In the genomic region with DNA sequence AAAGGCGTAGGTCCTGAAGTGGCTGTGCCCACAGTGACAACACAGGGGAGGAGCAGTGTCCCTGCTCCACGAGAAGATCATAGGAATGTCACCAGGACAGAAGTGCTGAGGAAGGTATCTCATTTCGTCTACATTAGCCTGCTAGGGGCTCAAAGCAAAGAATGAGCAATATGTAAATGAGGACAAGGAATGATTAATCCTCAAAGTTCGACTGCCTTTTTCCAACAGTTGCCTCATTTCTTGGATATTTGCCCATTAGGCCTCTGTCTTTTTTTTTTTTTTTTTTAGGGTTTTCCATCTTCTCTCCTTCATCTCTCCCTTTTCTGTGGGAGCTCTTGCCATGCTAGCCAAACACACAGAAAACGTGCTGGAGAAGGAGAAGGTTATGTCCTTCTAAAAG, we compare ENCODE assay signal across 12 cellular contexts.
DNase-seq lines count a peak whose midpoint lies in the region; ATAC-seq and TF ChIP-seq lines count a peak whose summit lies in the region.
"Had no signal": no experiment of that assay in that cellular context is flagged by ENCODE, and none has a peak within 500 bp of the region (broad histone marks: within the 10 kb centered on the region; RNA-seq: fewer than 3 reads in every experiment).

No MANE protein-coding gene starts in this region.

- H3K4me3 Mint-ChIP-seq in mesothelial cell of epicardium, result no peak overlapping the region
- H3K4me3 Mint-ChIP-seq: activated naive CD8-positive, alpha-beta T cell; B cell; T-helper 1 cell treated with Interleukin-12 subunit alpha and Interleukin-12 subunit beta and Interleukin-4 antibody, amounts not matched to agents 30 μg/mL and 1 μg/mL, for 36 hours had no signal

- no peaks in the 10 kb centered on the region for H3K36me3 Mint-ChIP-seq in mesothelial cell of epicardium
- H3K36me3 Mint-ChIP-seq: activated naive CD8-positive, alpha-beta T cell had no signal

- peaks cover 66% of the 10 kb centered on the region for H3K4me1 Mint-ChIP-seq in mesothelial cell of epicardium
- H3K4me1 Mint-ChIP-seq: B cell had no signal

- no peaks in the 10 kb centered on the region for H3K9me3 Mint-ChIP-seq in mesothelial cell of epicardium
- H3K9me3 Mint-ChIP-seq: T-helper 1 cell treated with Interleukin-12 subunit alpha and Interleukin-12 subunit beta and Interleukin-4 antibody, amounts not matched to agents 30 μg/mL and 1 μg/mL, for 36 hours had no signal

- peak overlapping the region; percentile 52 for H3K27ac ChIP-seq in epithelial cell of prostate

- H3K27me3 Mint-ChIP-seq in mesothelial cell of epicardium (ENCODE audit: low read depth), result no peaks in the 10 kb centered on the region
- H3K27me3 Mint-ChIP-seq: activated naive CD8-positive, alpha-beta T cell; B cell had no signal

- TF ChIP-seq CTCF in mesothelial cell of epicardium (IDR thresholded peaks at IDR 0.05; ENCODE audit: unreplicated experiment), result no peak

- no peak for ATAC-seq in HG02852 (IDR thresholded peaks at IDR 0.05; ENCODE audit: unreplicated experiment)
- ATAC-seq in GM21529 (IDR thresholded peaks at IDR 0.05; ENCODE audit: unreplicated experiment), result no peak
- ATAC-seq in HG03378 (IDR thresholded peaks at IDR 0.05; ENCODE audit: unreplicated experiment), result no peak

- peak; percentile 7 for DNase-seq in AG08396 (ENCODE audit: low spot score)
- DNase-seq in NCI-H226, result peak; percentile 67
- DNase-seq in epithelial cell of prostate (ENCODE audit: low read depth, low spot score), result no peak
- no peak for DNase-seq in mesothelial cell of epicardium (ENCODE audit: low spot score in 2 of 2, unreplicated experiment in 2 of 2)
- DNase-seq in activated CD4-positive, alpha-beta T cell treated with anti-CD3 and anti-CD28 coated beads for 48 hours, result no peak
- DNase-seq: NCI-H748 treated with DMSO at 0.1 percent for 48 hours had no signal

- H3K27ac Mint-ChIP-seq in mesothelial cell of epicardium, result peak overlapping the region; percentile 94
- H3K27ac Mint-ChIP-seq: activated naive CD8-positive, alpha-beta T cell; B cell; T-helper 1 cell treated with Interleukin-12 subunit alpha and Interleukin-12 subunit beta and Interleukin-4 antibody, amounts not matched to agents 30 μg/mL and 1 μg/mL, for 36 hours had no signal

Comparison
In these comparisons a context has a peak if more than half of its experiments do, and no peak if none do; other contexts are left out.
1. DNase-seq: peak in AG08396 (single experiment) and NCI-H226 (single experiment); none in epithelial cell of prostate (single experiment), mesothelial cell of epicardium (0 of 2) and activated CD4-positive, alpha-beta T cell treated with anti-CD3 and anti-CD28 coated beads for 48 hours (single experiment).